ENCODE assay signal across 8 cellular contexts in genomic region chr12:6167327-6168280, GRCh38. TPM values are rescaled to one million over a fixed set of nuclear protein-coding genes. Genes with fewer than 3 reads are reported as not detected.
DNase-seq lines count a peak whose midpoint lies in the region; ATAC-seq, FAIRE-seq and TF ChIP-seq lines count a peak whose summit lies in the region.

No MANE protein-coding gene starts in this region.

- no peak overlapping the region for H4K8ac ChIP-seq in neuronal stem cell (ENCODE audit: low read depth, low read length)

- no peaks in the 10 kb centered on the region for H3K9me1 ChIP-seq in endothelial cell of umbilical vein (replicated peaks; ENCODE audit: control insufficient read depth, extremely low read depth, insufficient read depth, low read length)

- peak; percentile 94 for DNase-seq in HS-5 (ENCODE audit: low read depth)
- DNase-seq in activated CD4-positive, alpha-beta T cell treated with anti-CD3 and anti-CD28 coated beads, Interleukin-2, amount 50 U/mL, for 4 hours = peak; percentile 9 to 27
- DNase-seq in endothelial cell of umbilical vein (ENCODE audit: low read depth, low spot score) = peak; percentile 99
- DNase-seq in neuronal stem cell (ENCODE audit: low spot score) = no peak
- DNase-seq in suprapubic skin (ENCODE audit: low spot score in 2 of 2) = peak in 1 of 2 donors; percentile 80
- DNase-seq in central memory CD4-positive, alpha-beta T cell = no peak

- H2AK5ac ChIP-seq in neuronal stem cell (ENCODE audit: low read depth, low read length) = no peak overlapping the region

- H3K27ac ChIP-seq in BLaER1 treated with 17β-estradiol and CSF1 and Interleukin-3, amounts not matched to agents 10 nM and 100 nM = peak overlapping the region; percentile 90 to 97 (median 94)
- peak overlapping the region; percentile 100 for H3K27ac ChIP-seq in endothelial cell of umbilical vein (ENCODE audit: insufficient read depth, low read depth, low read length)
- H3K27ac ChIP-seq in neuronal stem cell (replicated peaks; ENCODE audit: low read length) = no peak overlapping the region
- peak overlapping the region; percentile 70 for H3K27ac ChIP-seq in suprapubic skin

- TF ChIP-seq POLR2A in endothelial cell of umbilical vein (IDR thresholded peaks at IDR 0.05; ENCODE audit: low read depth, low read length) (peak; percentile 76), suprapubic skin (IDR thresholded peaks at IDR 0.05) (no peak)

- no peak for TF ChIP-seq EP300 in suprapubic skin (IDR thresholded peaks at IDR 0.05)

- H3K79me2 ChIP-seq in endothelial cell of umbilical vein (ENCODE audit: control insufficient read depth, insufficient read depth, low read length) = peaks cover 6% of the 10 kb centered on the region

- ATAC-seq in GM21381 (IDR thresholded peaks at IDR 0.05; ENCODE audit: unreplicated experiment) = peak; percentile 51

- POLR2A ChIA-PET in endothelial cell of umbilical vein (lab: Charles Lee) = interaction anchor here (0.6 to 2.2 kb wide), 14 partner anchors 10 to 100 kb away, joined by 3 to 16 read pairs (median 5); partner anchors contain the start of gene VWF

- H3K79me1 ChIP-seq in neuronal stem cell (ENCODE audit: low read depth, low read length) = no peaks in the 10 kb centered on the region

- TF ChIP-seq CTCF in endothelial cell of umbilical vein (IDR thresholded peaks at IDR 0.05; ENCODE audit: extremely low read depth in 1 of 2, insufficient read depth in 1 of 2, low read depth in 1 of 2, low read length in 2 of 2) (no peak), suprapubic skin (IDR thresholded peaks at IDR 0.05) (no peak)

- dilution Hi-C loops in endothelial cell of umbilical vein (cut with MboI; ENCODE audit: extremely low pct_ligation_motif_present, low sequenced_read_pairs) = no loop called here

- no CpG with 5 or more reads among the region's 17 CpGs for WGBS in neuronal stem cell (ENCODE audit: extremely low coverage in 2 of 2, insufficient read length in 2 of 2, insufficient replicate concordance in 1 of 2), 2 donors
- 63% methylated on average over 15 of the region's 17 CpGs for WGBS in suprapubic skin

- H2AFZ ChIP-seq in endothelial cell of umbilical vein (ENCODE audit: low read depth, low read length) (no peak overlapping the region), neuronal stem cell (ENCODE audit: low read length) (no peak overlapping the region)

- intact Hi-C loops in endothelial cell of umbilical vein (cut with micrococcal nuclease) = loop anchor here (1.0 to 2.0 kb wide), 4 partner anchors 13 to 51 kb away; partner anchors contain the start of gene VWF

- H3K9me3 ChIP-seq in BLaER1 treated with 17β-estradiol and CSF1 and Interleukin-3, amounts not matched to agents 10 nM and 100 nM (replicated peaks in 1 of 11) = peaks cover 0 to 20% (median 16%) of the 10 kb centered on the region in 11 experiments; a peak in 17 of 22 replicates
- H3K9me3 ChIP-seq in endothelial cell of umbilical vein (replicated peaks; ENCODE audit: control insufficient read depth, insufficient read depth, low read length) (no peaks in the 10 kb centered on the region), neuronal stem cell (replicated peaks in 1 of 2; ENCODE audit: control insufficient read depth in 2 of 2, insufficient read depth in 1 of 2, low read depth in 1 of 2, low read length in 2 of 2) (peaks cover 0 to 2% of the 10 kb centered on the region in 2 donors), suprapubic skin (no peaks in the 10 kb centered on the region)

- no peak overlapping the region for H3K14ac ChIP-seq in neuronal stem cell (ENCODE audit: low read length)

- H4K20me1 ChIP-seq in BLaER1 treated with 17β-estradiol and CSF1 and Interleukin-3, amounts not matched to agents 10 nM and 100 nM = no peaks in the 10 kb centered on the region
- H4K20me1 ChIP-seq in endothelial cell of umbilical vein (replicated peaks; ENCODE audit: control insufficient read depth, extremely low read depth, insufficient read depth, low read length) = no peaks in the 10 kb centered on the region

- no peak overlapping the region for H2BK15ac ChIP-seq in neuronal stem cell (ENCODE audit: low read length)

- H2BK5ac ChIP-seq in neuronal stem cell (ENCODE audit: low read length) = peak overlapping the region; percentile 83

- H3K23ac ChIP-seq in neuronal stem cell (ENCODE audit: low read depth, low read length, poor library complexity) = no peak overlapping the region

- BruUV-seq in endothelial cell of umbilical vein (replicated peaks; lab: Mats Ljungman, UMichigan) = TSS peak; percentile 6

- CTCF ChIA-PET in endothelial cell of umbilical vein (lab: Charles Lee) = interaction anchor here (0.9 to 5.8 kb wide), 13 partner anchors 9 to 117 kb away, joined by 3 to 43 read pairs (median 5); no protein-coding TSS in a partner anchor

- no peak overlapping the region for H3K4ac ChIP-seq in neuronal stem cell (ENCODE audit: low read length)

- no peaks in the 10 kb centered on the region; a peak in 1 of 22 replicates for H3K36me3 ChIP-seq in BLaER1 treated with 17β-estradiol and CSF1 and Interleukin-3, amounts not matched to agents 10 nM and 100 nM
- no peaks in the 10 kb centered on the region for H3K36me3 ChIP-seq in endothelial cell of umbilical vein (ENCODE audit: control insufficient read depth in 2 of 2, extremely low read depth in 1 of 2, insufficient read depth in 2 of 2, low read length in 2 of 2)
- H3K36me3 ChIP-seq in neuronal stem cell (replicated peaks in 1 of 2; ENCODE audit: control insufficient read depth in 2 of 2, insufficient read depth in 2 of 2, low read length in 2 of 2) = no peaks in the 10 kb centered on the region
- H3K36me3 ChIP-seq in suprapubic skin = no peaks in the 10 kb centered on the region

- H3K4me2 ChIP-seq in BLaER1 treated with 17β-estradiol and CSF1 and Interleukin-3, amounts not matched to agents 10 nM and 100 nM = peak overlapping the region; percentile 61 to 95 (median 88)
- peak overlapping the region; percentile 51 for H3K4me2 ChIP-seq in endothelial cell of umbilical vein (ENCODE audit: insufficient read depth, low read length)
- H3K4me2 ChIP-seq in neuronal stem cell (ENCODE audit: insufficient read depth, low read length, poor library complexity, severe bottlenecking) = no peak overlapping the region

- H2BK12ac ChIP-seq in neuronal stem cell (ENCODE audit: low read length) = no peak overlapping the region

- 0 out of 20 replicates have a peak overlapping the region, but pooled peaks of 2 of the 10 experiments have one; percentile 5 to 6 for H3K4me3 ChIP-seq in BLaER1 treated with 17β-estradiol and CSF1 and Interleukin-3, amounts not matched to agents 10 nM and 100 nM
- peak overlapping the region in 1 of 3 experiments; percentile 3 for H3K4me3 ChIP-seq in endothelial cell of umbilical vein (replicated peaks in 1 of 3; ENCODE audit: insufficient read depth in 1 of 3, low read depth in 1 of 3, low read length in 3 of 3)
- H3K4me3 ChIP-seq in neuronal stem cell (ENCODE audit: low read length in 2 of 2) = no peak overlapping the region
- H3K4me3 ChIP-seq in suprapubic skin = no peak overlapping the region

- FAIRE-seq in endothelial cell of umbilical vein (lab: Jason Lieb, UNC) = peak; percentile 98

- H3K9ac ChIP-seq in BLaER1 treated with 17β-estradiol and CSF1 and Interleukin-3, amounts not matched to agents 10 nM and 100 nM = peak overlapping the region; percentile 61 to 85 (median 79)
- H3K9ac ChIP-seq in endothelial cell of umbilical vein (replicated peaks; ENCODE audit: extremely low read depth, insufficient read depth, low read length) (peak overlapping the region; percentile 94), neuronal stem cell (ENCODE audit: low read depth, low read length, poor library complexity) (no peak overlapping the region)

- no peak overlapping the region for H4K91ac ChIP-seq in neuronal stem cell (ENCODE audit: low read depth, low read length, poor library complexity)

- H3K27me3 ChIP-seq in BLaER1 treated with 17β-estradiol and CSF1 and Interleukin-3, amounts not matched to agents 10 nM and 100 nM = no peaks in the 10 kb centered on the region
- H3K27me3 ChIP-seq in endothelial cell of umbilical vein (ENCODE audit: control insufficient read depth in 2 of 2, insufficient read depth in 2 of 2, low read length in 2 of 2) (no peaks in the 10 kb centered on the region), neuronal stem cell (ENCODE audit: control insufficient read depth in 3 of 3, insufficient read depth in 3 of 3, low read depth in 1 of 3, low read length in 3 of 3) (peaks cover 0 to 7% (median 0%) of the 10 kb centered on the region in 3 experiments), suprapubic skin (no peaks in the 10 kb centered on the region)

- no peak overlapping the region for H3K18ac ChIP-seq in neuronal stem cell (ENCODE audit: low read length)

- peaks cover 33 to 78% (median 55%) of the 10 kb centered on the region in 10 experiments for H3K4me1 ChIP-seq in BLaER1 treated with 17β-estradiol and CSF1 and Interleukin-3, amounts not matched to agents 10 nM and 100 nM
- H3K4me1 ChIP-seq in endothelial cell of umbilical vein (ENCODE audit: control insufficient read depth, extremely low read depth, insufficient read depth, low read length) = peaks cover 49% of the 10 kb centered on the region
- no peaks in the 10 kb centered on the region for H3K4me1 ChIP-seq in neuronal stem cell (ENCODE audit: control insufficient read depth in 2 of 2, insufficient read depth in 1 of 2, low read depth in 1 of 2, low read length in 2 of 2)
- peaks cover 17% of the 10 kb centered on the region for H3K4me1 ChIP-seq in suprapubic skin

- no peak overlapping the region for H2BK120ac ChIP-seq in neuronal stem cell (ENCODE audit: low read depth, low read length)

RNA-seq across cellular contexts. Expression of gene CD9, which starts 32.6 kb away (rescaled TPM):
- 379 and 504 TPM in 2 replicates for total RNA-seq in endothelial cell of umbilical vein
- 943 and 1,225 TPM in 2 replicates for polyA plus RNA-seq in endothelial cell of umbilical vein
- 972 and 1,213 TPM in 2 replicates for polyA plus RNA-seq in endothelial cell of umbilical vein (2011; cell fraction: cytosol; rRNA removed)
- polyA plus RNA-seq in endothelial cell of umbilical vein (2011; cell fraction: nucleus; rRNA removed) = 481 and 655 TPM in 2 replicates
- polyA plus RNA-seq in endothelial cell of umbilical vein (2012) = 1,387 and 1,527 TPM in 2 replicates
- 848 and 909 TPM in 2 replicates for polyA minus RNA-seq in endothelial cell of umbilical vein
- polyA minus RNA-seq in endothelial cell of umbilical vein (2011; cell fraction: cytosol; rRNA and poly(A)+ RNA removed) = 79.2 TPM
- polyA minus RNA-seq in endothelial cell of umbilical vein (2011; cell fraction: nucleus; rRNA and poly(A)+ RNA removed) = 148 and 194 TPM in 2 replicates
- 6.3 TPM for polyA plus RNA-seq in neuronal stem cell (2013, experiment 1 of 2)
- 6.4 TPM for polyA plus RNA-seq in neuronal stem cell (2013, experiment 2 of 2)
- total RNA-seq in suprapubic skin = 100 to 1,000 TPM; 420 to 548 (median 475) TPM

RNA-seq across cellular contexts. Expression of gene VWF, which starts 43.1 kb away (rescaled TPM):
- total RNA-seq in endothelial cell of umbilical vein = 1,882 and 2,328 TPM in 2 replicates
- polyA plus RNA-seq in endothelial cell of umbilical vein = 1,041 and 1,132 TPM in 2 replicates
- 1,164 and 1,406 TPM in 2 replicates for polyA plus RNA-seq in endothelial cell of umbilical vein (2011; cell fraction: cytosol; rRNA removed)
- polyA plus RNA-seq in endothelial cell of umbilical vein (2011; cell fraction: nucleus; rRNA removed) = 1,241 and 1,484 TPM in 2 replicates
- polyA plus RNA-seq in endothelial cell of umbilical vein (2012) = 546 and 824 TPM in 2 replicates
- 2,231 and 2,679 TPM in 2 replicates for polyA minus RNA-seq in endothelial cell of umbilical vein
- polyA minus RNA-seq in endothelial cell of umbilical vein (2011; cell fraction: cytosol; rRNA and poly(A)+ RNA removed) = not detected
- 1,538 and 1,756 TPM in 2 replicates for polyA minus RNA-seq in endothelial cell of umbilical vein (2011; cell fraction: nucleus; rRNA and poly(A)+ RNA removed)
- 0.24 TPM for polyA plus RNA-seq in neuronal stem cell (2013, experiment 1 of 2)
- polyA plus RNA-seq in neuronal stem cell (2013, experiment 2 of 2) = 0.25 TPM
- total RNA-seq in suprapubic skin = 10 to 100 TPM; 35.5 to 91.7 (median 61.7) TPM

Comparison
In these comparisons a context has a peak if more than half of its experiments do, and no peak if none do; other contexts are left out.
1. DNase-seq: peak in HS-5 (single experiment), activated CD4-positive, alpha-beta T cell treated with anti-CD3 and anti-CD28 coated beads, Interleukin-2, amount 50 U/mL, for 4 hours (2 of 2) and endothelial cell of umbilical vein (single experiment); none in neuronal stem cell (single experiment) and central memory CD4-positive, alpha-beta T cell (single experiment).
2. RNA of gene VWF, which starts 43.1 kb away (total RNA-seq): 1,882 to 2,328 TPM in endothelial cell of umbilical vein; 35.5 to 91.7 TPM in suprapubic skin; every median in the first group is over 10 times any median in the second.